ENCODE assay signal across 8 cellular contexts in the genomic region with DNA sequence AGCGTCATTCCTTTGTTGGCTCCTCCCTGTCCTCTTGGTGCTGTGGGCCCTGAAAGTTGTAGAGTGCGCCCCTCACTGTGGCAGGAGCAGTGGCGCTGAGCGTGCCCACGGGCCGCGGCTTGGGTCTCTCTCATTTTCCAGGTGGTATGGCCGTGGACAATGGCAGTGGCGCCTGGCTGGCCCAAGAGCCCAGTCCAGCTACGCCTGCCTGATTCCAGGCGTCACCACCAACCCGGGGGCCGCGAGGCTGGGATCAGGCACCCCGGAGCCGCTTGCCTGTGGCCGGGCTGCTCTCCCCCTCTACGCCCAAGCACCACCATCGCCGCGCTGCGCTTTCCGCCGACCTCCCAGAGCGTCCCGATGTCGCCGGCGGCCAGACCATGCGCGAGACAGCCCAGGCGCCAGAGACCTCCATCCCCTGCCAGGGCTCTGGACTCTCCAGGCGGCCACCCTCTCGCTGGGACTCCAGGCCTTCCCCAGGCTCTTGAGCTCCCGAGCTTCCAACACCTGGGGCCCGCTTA.
A peak's percentile ranks its signal among the peaks of the same experiment; 100 is the strongest.
DNase-seq lines count a peak whose midpoint lies in the region; ATAC-seq and TF ChIP-seq lines count a peak whose summit lies in the region.
"Not testable (repeated sequence)": the region's sequence is repeated elsewhere in the genome, so short reads cannot be mapped to it uniquely, and the experiment has no call there.

No MANE protein-coding gene starts in this region.

- POLR2A ChIA-PET in CD8-positive, alpha-beta T cell (lab: Charles Lee) = interaction anchor here (1.0 to 1.7 kb wide), 2 partner anchors 1017 to 1018 kb away, joined by 6 to 11 read pairs; no protein-coding TSS in a partner anchor
- POLR2A ChIA-PET in activated naive CD8-positive, alpha-beta T cell treated with anti-CD3 and anti-CD28 coated beads, Interleukin-2, amount 10 ng/mL, durations not matched to agents 7 days and 5 days (lab: Charles Lee) = interaction anchor here (3.3 kb wide), 1 partner anchor 1017 kb away, joined by 37 read pairs; no protein-coding TSS in a partner anchor

- peaks cover 40% of the 10 kb centered on the region for H3K27me3 Mint-ChIP-seq in CD8-positive, alpha-beta T cell (ENCODE audit: low read depth)
- peaks cover 43% of the 10 kb centered on the region for H3K27me3 Mint-ChIP-seq in activated naive CD8-positive, alpha-beta T cell treated with anti-CD3 and anti-CD28 coated beads, Interleukin-2, amount 10 ng/mL, durations not matched to agents 7 days and 5 days
- H3K27me3 Mint-ChIP-seq in osteocyte (ENCODE audit: unreplicated experiment) = peaks cover 51% of the 10 kb centered on the region

- H3K27ac Mint-ChIP-seq in CD8-positive, alpha-beta T cell; osteocyte (ENCODE audit: unreplicated experiment): not testable (repeated sequence)
- H3K27ac Mint-ChIP-seq in activated naive CD8-positive, alpha-beta T cell treated with anti-CD3 and anti-CD28 coated beads, Interleukin-2, amount 10 ng/mL, durations not matched to agents 7 days and 5 days = peak overlapping the region; percentile 73

- not testable (repeated sequence) for TF ChIP-seq POLR2A in esophagus squamous epithelium (IDR thresholded peaks at IDR 0.05); suprapubic skin (IDR thresholded peaks at IDR 0.05)

- H3K4me3 Mint-ChIP-seq in CD8-positive, alpha-beta T cell = peak overlapping the region; percentile 73
- H3K4me3 Mint-ChIP-seq in activated naive CD8-positive, alpha-beta T cell treated with anti-CD3 and anti-CD28 coated beads, Interleukin-2, amount 10 ng/mL, durations not matched to agents 7 days and 5 days = peak overlapping the region; percentile 79
- not testable (repeated sequence) for H3K4me3 Mint-ChIP-seq in osteocyte (ENCODE audit: unreplicated experiment)

- DNase-seq in CD8-positive, alpha-beta T cell = peak in 3 of 7 experiments; percentile 25 to 65 (median 32)
- DNase-seq in WERI-Rb-1 = peak; percentile 56
- peak; percentile 75 for DNase-seq in activated naive CD8-positive, alpha-beta T cell treated with anti-CD3 and anti-CD28 coated beads, Interleukin-2, amount 10 ng/mL, durations not matched to agents 7 days and 5 days
- not testable (repeated sequence) for DNase-seq in esophagus squamous epithelium (lab: John Stamatoyannopoulos, UW); kidney epithelial cell (ENCODE audit: low read depth)
- DNase-seq in osteocyte (ENCODE audit: extremely low spot score, unreplicated experiment) = peak; percentile 90
- peak; percentile 78 to 92 for DNase-seq in suprapubic skin (ENCODE audit: low spot score in 2 of 2)

- H3K9me3 Mint-ChIP-seq in CD8-positive, alpha-beta T cell; activated naive CD8-positive, alpha-beta T cell treated with anti-CD3 and anti-CD28 coated beads, Interleukin-2, amount 10 ng/mL, durations not matched to agents 7 days and 5 days; osteocyte (ENCODE audit: unreplicated experiment): not testable (repeated sequence)

- not testable (repeated sequence) for H3K36me3 ChIP-seq in CD8-positive, alpha-beta T cell (ENCODE audit: insufficient read depth, low read length); WERI-Rb-1; esophagus squamous epithelium; kidney epithelial cell (ENCODE audit: control insufficient read depth, insufficient read depth, low read length); suprapubic skin

- not testable (repeated sequence) for TF ChIP-seq CTCF in CD8-positive, alpha-beta T cell (IDR thresholded peaks at IDR 0.05); WERI-Rb-1 (IDR thresholded peaks at IDR 0.05; ENCODE audit: low read depth, low read length); esophagus squamous epithelium (IDR thresholded peaks at IDR 0.05); kidney epithelial cell (IDR thresholded peaks at IDR 0.05; ENCODE audit: insufficient read depth, low read length, poor library complexity, severe bottlenecking); osteocyte (IDR thresholded peaks at IDR 0.05); suprapubic skin (IDR thresholded peaks at IDR 0.05)

- peaks cover 23% of the 10 kb centered on the region for H3K4me1 ChIP-seq in CD8-positive, alpha-beta T cell (ENCODE audit: insufficient read depth, low read length)
- H3K4me1 ChIP-seq in esophagus squamous epithelium = peaks cover 4 to 47% (median 20%) of the 10 kb centered on the region in 3 donors
- H3K4me1 ChIP-seq in suprapubic skin = peaks cover 42% of the 10 kb centered on the region

- H3K9me3 ChIP-seq in CD8-positive, alpha-beta T cell (ENCODE audit: low read length); WERI-Rb-1 (ENCODE audit: severe bottlenecking); esophagus squamous epithelium; suprapubic skin: not testable (repeated sequence)

- peaks cover 35% of the 10 kb centered on the region for H3K4me1 Mint-ChIP-seq in CD8-positive, alpha-beta T cell (ENCODE audit: low read depth)
- peaks cover 23% of the 10 kb centered on the region for H3K4me1 Mint-ChIP-seq in activated naive CD8-positive, alpha-beta T cell treated with anti-CD3 and anti-CD28 coated beads, Interleukin-2, amount 10 ng/mL, durations not matched to agents 7 days and 5 days
- peaks cover 28% of the 10 kb centered on the region for H3K4me1 Mint-ChIP-seq in osteocyte (ENCODE audit: unreplicated experiment)

- H3K27ac ChIP-seq in CD8-positive, alpha-beta T cell (ENCODE audit: low read depth, low read length); suprapubic skin: not testable (repeated sequence)
- H3K27ac ChIP-seq in WERI-Rb-1 (peak overlapping the region; percentile 65), esophagus squamous epithelium (peak overlapping the region in 3 of 4 donors; percentile 1 to 77 (median 2))

- CTCF ChIA-PET in CD8-positive, alpha-beta T cell (lab: Charles Lee) = interaction anchor here (1.2 kb wide), 1 partner anchor 1018 kb away, joined by 3 read pairs; no protein-coding TSS in a partner anchor

- 67 to 81% methylated on average over 4 to 9 of the region's 36 CpGs for WGBS in esophagus squamous epithelium, 2 donors
- 27% methylated on average over 28 of the region's 36 CpGs for WGBS in suprapubic skin

- H3K4me3 ChIP-seq in CD8-positive, alpha-beta T cell (ENCODE audit: low read depth, low read length) = not testable (repeated sequence)
- peak overlapping the region; percentile 90 for H3K4me3 ChIP-seq in WERI-Rb-1 (ENCODE audit: low read depth, low read length)
- peak overlapping the region in 3 of 4 donors; percentile 2 to 65 (median 23) for H3K4me3 ChIP-seq in esophagus squamous epithelium
- peak overlapping the region; percentile 77 for H3K4me3 ChIP-seq in kidney epithelial cell (ENCODE audit: low read depth, low read length)
- H3K4me3 ChIP-seq in suprapubic skin = peak overlapping the region; percentile 69

- not testable (repeated sequence) for H3K27me3 ChIP-seq in CD8-positive, alpha-beta T cell (ENCODE audit: insufficient read depth, low read length); WERI-Rb-1 (ENCODE audit: insufficient read depth, low read depth, severe bottlenecking)
- H3K27me3 ChIP-seq in esophagus squamous epithelium (peaks cover 0 to 61% (median 8%) of the 10 kb centered on the region in 4 donors), kidney epithelial cell (ENCODE audit: control insufficient read depth, insufficient read depth, low read length) (peaks cover 38% of the 10 kb centered on the region), suprapubic skin (peaks cover 57% of the 10 kb centered on the region)

- H3K36me3 Mint-ChIP-seq in CD8-positive, alpha-beta T cell; activated naive CD8-positive, alpha-beta T cell treated with anti-CD3 and anti-CD28 coated beads, Interleukin-2, amount 10 ng/mL, durations not matched to agents 7 days and 5 days; osteocyte (ENCODE audit: unreplicated experiment): not testable (repeated sequence)

- ATAC-seq in CD8-positive, alpha-beta T cell; activated naive CD8-positive, alpha-beta T cell treated with anti-CD3 and anti-CD28 coated beads, Interleukin-2, amount 10 ng/mL, durations not matched to agents 7 days and 5 days (ENCODE audit: low read depth): not testable (repeated sequence)
- peak; percentile 11 for ATAC-seq in HG02610 (IDR thresholded peaks at IDR 0.05; ENCODE audit: unreplicated experiment)

- intact Hi-C loops in CD8-positive, alpha-beta T cell (cut with DNase I, micrococcal nuclease); esophagus squamous epithelium (cut with DNase I): not testable (repeated sequence)

- not testable (repeated sequence) for TF ChIP-seq EP300 in suprapubic skin (IDR thresholded peaks at IDR 0.05)
